In the genomic region with DNA sequence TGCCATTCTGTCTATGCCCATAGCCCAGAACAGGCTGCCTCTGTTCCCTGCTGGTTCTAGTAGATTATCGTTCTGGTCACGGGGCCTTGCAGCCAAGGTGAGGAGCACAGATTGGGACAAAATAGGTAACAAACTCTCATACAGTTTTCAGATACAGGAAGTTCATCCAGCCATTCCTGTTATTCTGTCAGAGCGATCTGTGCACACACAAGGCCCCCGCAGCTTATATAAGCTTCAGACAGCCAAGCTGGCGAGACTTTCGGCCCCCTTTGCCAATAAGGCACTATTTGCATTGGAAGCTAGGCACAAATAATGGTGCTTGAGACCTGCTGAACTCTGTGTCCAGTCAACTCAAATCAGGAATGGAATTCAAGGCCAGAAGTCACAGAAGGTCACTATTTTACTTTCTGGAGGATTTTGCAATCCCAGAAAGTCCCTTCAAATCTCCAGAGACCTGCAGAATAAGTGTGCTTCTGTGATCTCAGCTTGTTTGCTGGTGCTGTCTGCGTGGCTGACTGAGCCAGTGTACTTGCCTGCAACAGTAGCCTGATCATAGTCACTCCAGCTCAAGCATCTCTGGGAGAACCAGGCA, we compare ENCODE assay signal across 1 cellular context.
A peak's percentile ranks its signal among the peaks of the same experiment; 100 is the strongest.
TF ChIP-seq lines count a peak whose summit lies in the region.

No MANE protein-coding gene starts in this region.

TF ChIP-seq in HepG2, 621 proteins besides CTCF, POLR2A, EP300 and RAD21 (continued from another document and continues in another):
- no peak for TF ChIP-seq THYN1 (CRISPR knock-in tag; IDR thresholded peaks at IDR 0.05; ENCODE audit: borderline replicate concordance, low read depth)
- TF ChIP-seq MIER2 (CRISPR knock-in tag; IDR thresholded peaks at IDR 0.05), result no peak
- no peak for TF ChIP-seq ATM (IDR thresholded peaks at IDR 0.05; ENCODE audit: borderline replicate concordance)
- TF ChIP-seq, protein P1, sequence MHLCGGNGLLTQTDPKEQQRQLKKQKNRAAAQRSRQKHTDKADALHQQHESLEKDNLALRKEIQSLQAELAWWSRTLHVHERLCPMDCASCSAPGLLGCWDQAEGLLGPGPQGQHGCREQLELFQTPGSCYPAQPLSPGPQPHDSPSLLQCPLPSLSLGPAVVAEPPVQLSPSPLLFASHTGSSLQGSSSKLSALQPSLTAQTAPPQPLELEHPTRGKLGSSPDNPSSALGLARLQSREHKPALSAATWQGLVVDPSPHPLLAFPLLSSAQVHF (CRISPR knock-in tag; IDR thresholded peaks at IDR 0.05), result no peak
- no peak for TF ChIP-seq KDM2A (CRISPR knock-in tag; IDR thresholded peaks at IDR 0.05; ENCODE audit: borderline replicate concordance, low read depth)
- no peak for TF ChIP-seq ZNF768 (CRISPR knock-in tag; IDR thresholded peaks at IDR 0.05)
- no peak for TF ChIP-seq ARID2 (CRISPR knock-in tag; IDR thresholded peaks at IDR 0.05; ENCODE audit: borderline replicate concordance)
- TF ChIP-seq EHMT2 (IDR thresholded peaks at IDR 0.05; ENCODE audit: borderline replicate concordance, low read depth, low read length), result 0 out of 2 replicates have a peak, but pooled peaks have one; percentile 51
- no peak for TF ChIP-seq ZNF10 (CRISPR knock-in tag; IDR thresholded peaks at IDR 0.05; ENCODE audit: borderline replicate concordance, low read depth)
- TF ChIP-seq ELF4 (CRISPR knock-in tag; IDR thresholded peaks at IDR 0.05; ENCODE audit: borderline replicate concordance), result 0 out of 2 replicates have a peak, but pooled peaks have one; percentile 44
- TF ChIP-seq SP4 (CRISPR knock-in tag; IDR thresholded peaks at IDR 0.05), result no peak
- TF ChIP-seq ZNF496 (CRISPR knock-in tag; IDR thresholded peaks at IDR 0.05; ENCODE audit: insufficient replicate concordance), result no peak
- TF ChIP-seq BRD4 (CRISPR knock-in tag; IDR thresholded peaks at IDR 0.05), result no peak
- TF ChIP-seq, protein P2, sequence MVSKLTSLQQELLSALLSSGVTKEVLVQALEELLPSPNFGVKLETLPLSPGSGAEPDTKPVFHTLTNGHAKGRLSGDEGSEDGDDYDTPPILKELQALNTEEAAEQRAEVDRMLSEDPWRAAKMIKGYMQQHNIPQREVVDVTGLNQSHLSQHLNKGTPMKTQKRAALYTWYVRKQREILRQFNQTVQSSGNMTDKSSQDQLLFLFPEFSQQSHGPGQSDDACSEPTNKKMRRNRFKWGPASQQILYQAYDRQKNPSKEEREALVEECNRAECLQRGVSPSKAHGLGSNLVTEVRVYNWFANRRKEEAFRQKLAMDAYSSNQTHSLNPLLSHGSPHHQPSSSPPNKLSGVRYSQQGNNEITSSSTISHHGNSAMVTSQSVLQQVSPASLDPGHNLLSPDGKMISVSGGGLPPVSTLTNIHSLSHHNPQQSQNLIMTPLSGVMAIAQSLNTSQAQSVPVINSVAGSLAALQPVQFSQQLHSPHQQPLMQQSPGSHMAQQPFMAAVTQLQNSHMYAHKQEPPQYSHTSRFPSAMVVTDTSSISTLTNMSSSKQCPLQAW (CRISPR knock-in tag; IDR thresholded peaks at IDR 0.05), result peak; percentile 60; the same call in 1 of the 2 replicates
- no peak for TF ChIP-seq POLR2AphosphoS5 (IDR thresholded peaks at IDR 0.05; ENCODE audit: low read depth, low read length)
- peak; percentile 54; the same call in 1 of the 2 replicates for TF ChIP-seq ESRRA (CRISPR knock-in tag; IDR thresholded peaks at IDR 0.05; ENCODE audit: low read depth)
- TF ChIP-seq SRF (IDR thresholded peaks at IDR 0.05; ENCODE audit: low read depth, low read length), result no peak
- TF ChIP-seq, protein P3, sequence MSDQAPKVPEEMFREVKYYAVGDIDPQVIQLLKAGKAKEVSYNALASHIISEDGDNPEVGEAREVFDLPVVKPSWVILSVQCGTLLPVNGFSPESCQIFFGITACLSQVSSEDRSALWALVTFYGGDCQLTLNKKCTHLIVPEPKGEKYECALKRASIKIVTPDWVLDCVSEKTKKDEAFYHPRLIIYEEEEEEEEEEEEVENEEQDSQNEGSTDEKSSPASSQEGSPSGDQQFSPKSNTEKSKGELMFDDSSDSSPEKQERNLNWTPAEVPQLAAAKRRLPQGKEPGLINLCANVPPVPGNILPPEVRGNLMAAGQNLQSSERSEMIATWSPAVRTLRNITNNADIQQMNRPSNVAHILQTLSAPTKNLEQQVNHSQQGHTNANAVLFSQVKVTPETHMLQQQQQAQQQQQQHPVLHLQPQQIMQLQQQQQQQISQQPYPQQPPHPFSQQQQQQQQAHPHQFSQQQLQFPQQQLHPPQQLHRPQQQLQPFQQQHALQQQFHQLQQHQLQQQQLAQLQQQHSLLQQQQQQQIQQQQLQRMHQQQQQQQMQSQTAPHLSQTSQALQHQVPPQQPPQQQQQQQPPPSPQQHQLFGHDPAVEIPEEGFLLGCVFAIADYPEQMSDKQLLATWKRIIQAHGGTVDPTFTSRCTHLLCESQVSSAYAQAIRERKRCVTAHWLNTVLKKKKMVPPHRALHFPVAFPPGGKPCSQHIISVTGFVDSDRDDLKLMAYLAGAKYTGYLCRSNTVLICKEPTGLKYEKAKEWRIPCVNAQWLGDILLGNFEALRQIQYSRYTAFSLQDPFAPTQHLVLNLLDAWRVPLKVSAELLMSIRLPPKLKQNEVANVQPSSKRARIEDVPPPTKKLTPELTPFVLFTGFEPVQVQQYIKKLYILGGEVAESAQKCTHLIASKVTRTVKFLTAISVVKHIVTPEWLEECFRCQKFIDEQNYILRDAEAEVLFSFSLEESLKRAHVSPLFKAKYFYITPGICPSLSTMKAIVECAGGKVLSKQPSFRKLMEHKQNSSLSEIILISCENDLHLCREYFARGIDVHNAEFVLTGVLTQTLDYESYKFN (CRISPR knock-in tag; conservative IDR thresholded peaks at IDR 0.05), result peak; percentile 91
- no peak for TF ChIP-seq NAIF1 (CRISPR knock-in tag; IDR thresholded peaks at IDR 0.05; ENCODE audit: borderline replicate concordance)
- TF ChIP-seq, protein P4, sequence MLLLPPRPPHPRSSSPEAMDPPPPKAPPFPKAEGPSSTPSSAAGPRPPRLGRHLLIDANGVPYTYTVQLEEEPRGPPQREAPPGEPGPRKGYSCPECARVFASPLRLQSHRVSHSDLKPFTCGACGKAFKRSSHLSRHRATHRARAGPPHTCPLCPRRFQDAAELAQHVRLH (CRISPR knock-in tag; IDR thresholded peaks at IDR 0.05; ENCODE audit: borderline replicate concordance, low read depth), result no peak
- no peak for TF ChIP-seq CAMTA2 (CRISPR knock-in tag; IDR thresholded peaks at IDR 0.05; ENCODE audit: borderline replicate concordance)
- TF ChIP-seq PLRG1 (conservative IDR thresholded peaks at IDR 0.05), result no peak
- TF ChIP-seq, protein P5, sequence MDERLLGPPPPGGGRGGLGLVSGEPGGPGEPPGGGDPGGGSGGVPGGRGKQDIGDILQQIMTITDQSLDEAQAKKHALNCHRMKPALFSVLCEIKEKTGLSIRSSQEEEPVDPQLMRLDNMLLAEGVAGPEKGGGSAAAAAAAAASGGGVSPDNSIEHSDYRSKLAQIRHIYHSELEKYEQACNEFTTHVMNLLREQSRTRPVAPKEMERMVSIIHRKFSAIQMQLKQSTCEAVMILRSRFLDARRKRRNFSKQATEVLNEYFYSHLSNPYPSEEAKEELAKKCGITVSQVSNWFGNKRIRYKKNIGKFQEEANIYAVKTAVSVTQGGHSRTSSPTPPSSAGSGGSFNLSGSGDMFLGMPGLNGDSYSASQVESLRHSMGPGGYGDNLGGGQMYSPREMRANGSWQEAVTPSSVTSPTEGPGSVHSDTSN (CRISPR knock-in tag; IDR thresholded peaks at IDR 0.05), result no peak
- 0 out of 2 replicates have a peak, but pooled peaks have one; percentile 62 for TF ChIP-seq FOXO1 (CRISPR knock-in tag; IDR thresholded peaks at IDR 0.05)
- TF ChIP-seq, protein P6, sequence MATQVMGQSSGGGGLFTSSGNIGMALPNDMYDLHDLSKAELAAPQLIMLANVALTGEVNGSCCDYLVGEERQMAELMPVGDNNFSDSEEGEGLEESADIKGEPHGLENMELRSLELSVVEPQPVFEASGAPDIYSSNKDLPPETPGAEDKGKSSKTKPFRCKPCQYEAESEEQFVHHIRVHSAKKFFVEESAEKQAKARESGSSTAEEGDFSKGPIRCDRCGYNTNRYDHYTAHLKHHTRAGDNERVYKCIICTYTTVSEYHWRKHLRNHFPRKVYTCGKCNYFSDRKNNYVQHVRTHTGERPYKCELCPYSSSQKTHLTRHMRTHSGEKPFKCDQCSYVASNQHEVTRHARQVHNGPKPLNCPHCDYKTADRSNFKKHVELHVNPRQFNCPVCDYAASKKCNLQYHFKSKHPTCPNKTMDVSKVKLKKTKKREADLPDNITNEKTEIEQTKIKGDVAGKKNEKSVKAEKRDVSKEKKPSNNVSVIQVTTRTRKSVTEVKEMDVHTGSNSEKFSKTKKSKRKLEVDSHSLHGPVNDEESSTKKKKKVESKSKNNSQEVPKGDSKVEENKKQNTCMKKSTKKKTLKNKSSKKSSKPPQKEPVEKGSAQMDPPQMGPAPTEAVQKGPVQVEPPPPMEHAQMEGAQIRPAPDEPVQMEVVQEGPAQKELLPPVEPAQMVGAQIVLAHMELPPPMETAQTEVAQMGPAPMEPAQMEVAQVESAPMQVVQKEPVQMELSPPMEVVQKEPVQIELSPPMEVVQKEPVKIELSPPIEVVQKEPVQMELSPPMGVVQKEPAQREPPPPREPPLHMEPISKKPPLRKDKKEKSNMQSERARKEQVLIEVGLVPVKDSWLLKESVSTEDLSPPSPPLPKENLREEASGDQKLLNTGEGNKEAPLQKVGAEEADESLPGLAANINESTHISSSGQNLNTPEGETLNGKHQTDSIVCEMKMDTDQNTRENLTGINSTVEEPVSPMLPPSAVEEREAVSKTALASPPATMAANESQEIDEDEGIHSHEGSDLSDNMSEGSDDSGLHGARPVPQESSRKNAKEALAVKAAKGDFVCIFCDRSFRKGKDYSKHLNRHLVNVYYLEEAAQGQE (IDR thresholded peaks at IDR 0.05; ENCODE audit: borderline replicate concordance in 1 of 2, low read depth in 1 of 2, low read length in 2 of 2), result peak in 1 of 2 experiments; percentile 45; a peak in 2 of 4 replicates
- TF ChIP-seq PITX1 (CRISPR knock-in tag; IDR thresholded peaks at IDR 0.05), result peak; percentile 82
- TF ChIP-seq KLF9 (CRISPR knock-in tag; IDR thresholded peaks at IDR 0.05; ENCODE audit: low read depth), result no peak
- no peak for TF ChIP-seq ZNF282 (IDR thresholded peaks at IDR 0.05; ENCODE audit: partially characterized antibody)
- no peak for TF ChIP-seq MAFK (conservative IDR thresholded peaks at IDR 0.05 in 1 of 2, IDR thresholded peaks at IDR 0.05 in 1 of 2; ENCODE audit: low read length in 2 of 2)
- TF ChIP-seq DNMT3B (CRISPR knock-in tag; conservative IDR thresholded peaks at IDR 0.05), result no peak
- no peak for TF ChIP-seq KDM4B (CRISPR knock-in tag; IDR thresholded peaks at IDR 0.05)
- TF ChIP-seq GZF1 (CRISPR knock-in tag; IDR thresholded peaks at IDR 0.05), result no peak
- no peak for TF ChIP-seq ZNF652 (CRISPR knock-in tag; IDR thresholded peaks at IDR 0.05; ENCODE audit: borderline replicate concordance, low read depth)
- TF ChIP-seq, protein P7, sequence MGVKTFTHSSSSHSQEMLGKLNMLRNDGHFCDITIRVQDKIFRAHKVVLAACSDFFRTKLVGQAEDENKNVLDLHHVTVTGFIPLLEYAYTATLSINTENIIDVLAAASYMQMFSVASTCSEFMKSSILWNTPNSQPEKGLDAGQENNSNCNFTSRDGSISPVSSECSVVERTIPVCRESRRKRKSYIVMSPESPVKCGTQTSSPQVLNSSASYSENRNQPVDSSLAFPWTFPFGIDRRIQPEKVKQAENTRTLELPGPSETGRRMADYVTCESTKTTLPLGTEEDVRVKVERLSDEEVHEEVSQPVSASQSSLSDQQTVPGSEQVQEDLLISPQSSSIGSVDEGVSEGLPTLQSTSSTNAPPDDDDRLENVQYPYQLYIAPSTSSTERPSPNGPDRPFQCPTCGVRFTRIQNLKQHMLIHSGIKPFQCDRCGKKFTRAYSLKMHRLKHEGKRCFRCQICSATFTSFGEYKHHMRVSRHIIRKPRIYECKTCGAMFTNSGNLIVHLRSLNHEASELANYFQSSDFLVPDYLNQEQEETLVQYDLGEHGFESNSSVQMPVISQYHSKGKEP (CRISPR knock-in tag; IDR thresholded peaks at IDR 0.05), result no peak
- TF ChIP-seq, protein P8, sequence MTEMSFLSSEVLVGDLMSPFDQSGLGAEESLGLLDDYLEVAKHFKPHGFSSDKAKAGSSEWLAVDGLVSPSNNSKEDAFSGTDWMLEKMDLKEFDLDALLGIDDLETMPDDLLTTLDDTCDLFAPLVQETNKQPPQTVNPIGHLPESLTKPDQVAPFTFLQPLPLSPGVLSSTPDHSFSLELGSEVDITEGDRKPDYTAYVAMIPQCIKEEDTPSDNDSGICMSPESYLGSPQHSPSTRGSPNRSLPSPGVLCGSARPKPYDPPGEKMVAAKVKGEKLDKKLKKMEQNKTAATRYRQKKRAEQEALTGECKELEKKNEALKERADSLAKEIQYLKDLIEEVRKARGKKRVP (CRISPR knock-in tag; IDR thresholded peaks at IDR 0.05), result no peak
- TF ChIP-seq CBX1 (IDR thresholded peaks at IDR 0.05; ENCODE audit: low read depth), result no peak
- TF ChIP-seq, protein P9, sequence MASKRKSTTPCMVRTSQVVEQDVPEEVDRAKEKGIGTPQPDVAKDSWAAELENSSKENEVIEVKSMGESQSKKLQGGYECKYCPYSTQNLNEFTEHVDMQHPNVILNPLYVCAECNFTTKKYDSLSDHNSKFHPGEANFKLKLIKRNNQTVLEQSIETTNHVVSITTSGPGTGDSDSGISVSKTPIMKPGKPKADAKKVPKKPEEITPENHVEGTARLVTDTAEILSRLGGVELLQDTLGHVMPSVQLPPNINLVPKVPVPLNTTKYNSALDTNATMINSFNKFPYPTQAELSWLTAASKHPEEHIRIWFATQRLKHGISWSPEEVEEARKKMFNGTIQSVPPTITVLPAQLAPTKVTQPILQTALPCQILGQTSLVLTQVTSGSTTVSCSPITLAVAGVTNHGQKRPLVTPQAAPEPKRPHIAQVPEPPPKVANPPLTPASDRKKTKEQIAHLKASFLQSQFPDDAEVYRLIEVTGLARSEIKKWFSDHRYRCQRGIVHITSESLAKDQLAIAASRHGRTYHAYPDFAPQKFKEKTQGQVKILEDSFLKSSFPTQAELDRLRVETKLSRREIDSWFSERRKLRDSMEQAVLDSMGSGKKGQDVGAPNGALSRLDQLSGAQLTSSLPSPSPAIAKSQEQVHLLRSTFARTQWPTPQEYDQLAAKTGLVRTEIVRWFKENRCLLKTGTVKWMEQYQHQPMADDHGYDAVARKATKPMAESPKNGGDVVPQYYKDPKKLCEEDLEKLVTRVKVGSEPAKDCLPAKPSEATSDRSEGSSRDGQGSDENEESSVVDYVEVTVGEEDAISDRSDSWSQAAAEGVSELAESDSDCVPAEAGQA (IDR thresholded peaks at IDR 0.05; ENCODE audit: low read depth), result no peak
- TF ChIP-seq, protein P9 (CRISPR knock-in tag; IDR thresholded peaks at IDR 0.05; ENCODE audit: borderline replicate concordance), result no peak
